ENCODE assay signal across 1 cellular context in the genomic region with DNA sequence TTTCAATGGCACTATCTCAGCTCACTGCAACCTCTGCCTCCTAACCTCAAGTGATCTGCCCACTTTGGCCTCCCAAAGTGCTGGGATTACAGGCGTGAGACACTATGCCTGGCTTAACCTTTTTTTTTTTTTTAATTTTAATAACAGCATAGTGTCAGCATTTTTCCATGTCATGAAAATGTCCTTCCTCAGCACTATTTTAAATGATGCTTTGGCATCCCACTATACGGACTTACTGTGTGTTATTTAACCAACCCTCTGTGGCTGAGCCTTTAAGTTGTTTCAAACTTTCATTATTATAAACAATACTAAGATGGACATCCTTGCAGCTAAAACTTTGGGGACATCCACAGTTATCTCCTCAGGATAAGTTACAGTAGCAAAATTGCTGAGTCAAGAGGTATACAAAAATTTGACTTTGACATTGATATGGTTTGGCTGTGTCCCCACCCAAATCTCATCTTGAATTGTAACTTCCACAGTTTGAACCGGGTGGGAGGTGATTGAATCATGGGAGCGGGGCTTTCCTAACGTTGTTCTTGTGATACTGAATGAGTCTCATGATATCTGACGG.
TF ChIP-seq lines count a peak whose summit lies in the region.

No MANE protein-coding gene starts in this region.

TF ChIP-seq in HepG2, 621 proteins besides CTCF, POLR2A, EP300 and RAD21:
- TF ChIP-seq, protein P1, sequence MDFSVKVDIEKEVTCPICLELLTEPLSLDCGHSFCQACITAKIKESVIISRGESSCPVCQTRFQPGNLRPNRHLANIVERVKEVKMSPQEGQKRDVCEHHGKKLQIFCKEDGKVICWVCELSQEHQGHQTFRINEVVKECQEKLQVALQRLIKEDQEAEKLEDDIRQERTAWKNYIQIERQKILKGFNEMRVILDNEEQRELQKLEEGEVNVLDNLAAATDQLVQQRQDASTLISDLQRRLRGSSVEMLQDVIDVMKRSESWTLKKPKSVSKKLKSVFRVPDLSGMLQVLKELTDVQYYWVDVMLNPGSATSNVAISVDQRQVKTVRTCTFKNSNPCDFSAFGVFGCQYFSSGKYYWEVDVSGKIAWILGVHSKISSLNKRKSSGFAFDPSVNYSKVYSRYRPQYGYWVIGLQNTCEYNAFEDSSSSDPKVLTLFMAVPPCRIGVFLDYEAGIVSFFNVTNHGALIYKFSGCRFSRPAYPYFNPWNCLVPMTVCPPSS (IDR thresholded peaks at IDR 0.05) = no peak
- TF ChIP-seq IKZF1 (IDR thresholded peaks at IDR 0.05) (no peak), MAFK (conservative IDR thresholded peaks at IDR 0.05 in 1 of 2, IDR thresholded peaks at IDR 0.05 in 1 of 2; ENCODE audit: low read length in 2 of 2) (peak; percentile 79 to 86), MAFF (IDR thresholded peaks at IDR 0.05; ENCODE audit: low read depth, low read length) (peak; percentile 83)
TF ChIP-seq in HepG2: peak in this region for 2.
